Comparison of ENCODE assay signal across 27 cellular contexts in the genomic region with DNA sequence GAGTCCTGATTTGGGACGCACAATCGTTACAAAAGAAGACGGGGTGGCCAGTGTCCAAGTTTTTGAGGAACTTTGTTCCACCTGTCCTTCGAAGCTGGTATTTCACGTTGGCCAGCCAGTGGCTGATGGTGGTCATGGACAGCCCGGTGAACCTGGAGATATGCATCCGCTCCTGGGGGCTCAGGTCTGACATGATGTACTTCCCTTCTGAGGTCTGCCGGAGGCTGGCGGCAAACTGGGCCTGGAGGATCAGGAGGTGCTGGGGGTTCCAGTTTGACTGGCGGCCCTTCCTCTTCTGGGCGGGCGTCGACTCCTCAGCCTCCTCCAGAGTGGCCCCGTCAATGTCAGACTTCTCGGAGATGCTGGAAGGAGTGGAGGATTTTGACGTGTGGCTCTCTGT.
"Had no signal": no experiment of that assay in that cellular context is flagged by ENCODE, and none has a peak within 500 bp of the region (broad histone marks: within the 10 kb centered on the region; RNA-seq: fewer than 3 reads in every experiment).

No MANE protein-coding gene starts in this region.

- DNase-seq: heart right ventricle; islet precursor cell; kidney glomerular epithelial cell; left cardiac atrium; left ventricle myocardium superior; lower lobe of right lung; mammary epithelial cell; mesenchymal stem cell; naive thymus-derived CD8-positive, alpha-beta T cell; occipital lobe; psoas muscle; small intestine; stimulated activated CD4-positive, alpha-beta T cell treated with anti-CD3 and anti-CD28 coated beads, Interleukin-1b, Interleukin-23, amount 100 ng/mL, for 48 hours; stimulated activated CD4-positive, alpha-beta T cell treated with anti-CD3 and anti-CD28 coated beads, Interleukin-2, amount 100 ng/mL, for 48 hours; stimulated activated CD4-positive, alpha-beta T cell treated with anti-CD3 and anti-CD28 coated beads, Interleukin-4, amount 100 ng/mL, for 4 hours; stimulated activated CD8-positive, alpha-beta memory T cell treated with anti-CD3 and anti-CD28 coated beads, Interleukin-4, amount 100 ng/mL, for 48 hours; stimulated activated naive CD4-positive, alpha-beta T cell treated with Interleukin-2 at 50 U/mL for 16 hours; stimulated activated naive CD8-positive, alpha-beta T cell treated with anti-CD3 and anti-CD28 coated beads, Interleukin-15, amount 100 ng/mL, for 72 hours; substantia nigra had no signal

- ATAC-seq: heart right ventricle; left cardiac atrium; left lobe of liver; left ventricle myocardium superior; lower lobe of right lung; naive thymus-derived CD8-positive, alpha-beta T cell; psoas muscle; sciatic nerve; stimulated activated memory B cell treated with anti-CD40 and anti-IgM and Interleukin-4, amounts not matched to agents 10 μg/mL and 1 μg/mL and 100 μg/mL, for 72 hours; stimulated activated naive CD8-positive, alpha-beta T cell treated with anti-CD3 and anti-CD28 coated beads, Interleukin-15, amount 100 ng/mL, for 72 hours had no signal

- FAIRE-seq: small intestine had no signal

- H3K4me2 ChIP-seq: hepatocyte had no signal

- H3K9me3 ChIP-seq: heart right ventricle, lower lobe of right lung, neutrophil, psoas muscle, right atrium auricular region, tibial nerve had no signal

- H3K27ac ChIP-seq: heart right ventricle, hepatocyte, lower lobe of right lung, neutrophil, parathyroid adenoma, psoas muscle, right atrium auricular region, tibial nerve had no signal

- H3K27me3 ChIP-seq: heart right ventricle, hepatocyte, neutrophil, right atrium auricular region, tibial nerve had no signal

- H2AFZ ChIP-seq: hepatocyte, parathyroid adenoma had no signal

- H3K4me1 ChIP-seq: lower lobe of right lung, parathyroid adenoma, psoas muscle, right atrium auricular region had no signal

- H3K4me3 ChIP-seq: heart right ventricle, hepatocyte, lower lobe of right lung, psoas muscle, right atrium auricular region, tibial nerve had no signal

- H3K79me2 ChIP-seq: hepatocyte, parathyroid adenoma had no signal

- H3K9ac ChIP-seq: parathyroid adenoma had no signal
